Comparison of ENCODE assay signal across 1 cellular context in genomic region chr2:30283931-30284565, GRCh38.
TF ChIP-seq lines count a peak whose summit lies in the region.

No MANE protein-coding gene starts in this region.

TF ChIP-seq in GM23338, 12 proteins besides CTCF, POLR2A, EP300 and RAD21 (continued from another document):
- TF ChIP-seq STAT1 (IDR thresholded peaks at IDR 0.05; ENCODE audit: unreplicated experiment) (no peak), EZH2 (IDR thresholded peaks at IDR 0.05; ENCODE audit: low read depth, unreplicated experiment) (no peak), ZNF331 (CRISPR knock-in tag; IDR thresholded peaks at IDR 0.05; ENCODE audit: low read depth) (no peak), REST (IDR thresholded peaks at IDR 0.05; ENCODE audit: unreplicated experiment) (no peak), ZNF462 (CRISPR knock-in tag; IDR thresholded peaks at IDR 0.05) (no peak), JUNB (IDR thresholded peaks at IDR 0.05; ENCODE audit: unreplicated experiment) (no peak)
